In the genomic region with DNA sequence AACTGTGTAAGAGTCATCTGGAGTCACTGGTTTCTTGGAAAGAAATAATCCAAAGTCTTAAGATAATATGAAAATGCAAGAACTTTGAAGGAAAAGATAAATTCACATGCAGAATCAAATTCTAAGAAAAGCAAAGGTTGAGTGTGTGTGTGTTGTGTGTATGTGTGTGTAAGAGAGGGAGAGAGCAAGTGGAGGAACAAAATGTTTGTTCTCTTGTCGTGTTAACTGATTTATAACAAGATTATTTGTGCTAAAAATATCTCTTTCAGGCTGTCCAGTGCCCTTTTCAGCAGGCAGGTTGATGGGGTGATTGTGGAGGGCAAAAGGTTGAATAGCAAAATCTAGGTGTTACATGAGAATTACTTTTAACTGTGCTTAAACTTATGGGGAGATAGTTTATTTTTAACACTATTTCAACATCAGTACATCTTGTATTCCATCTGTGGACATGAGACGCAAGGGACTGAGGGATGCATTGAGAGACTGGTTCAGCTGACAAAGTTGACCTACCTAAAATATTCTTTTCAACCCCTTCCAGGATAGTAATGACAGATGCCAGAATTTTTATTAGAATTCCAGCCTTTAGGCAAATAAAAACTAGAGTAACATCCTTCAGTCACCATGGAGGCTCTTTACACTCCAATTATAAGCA, we compare ENCODE assay signal across 13 cellular contexts.
DNase-seq lines count a peak whose midpoint lies in the region; ATAC-seq and TF ChIP-seq lines count a peak whose summit lies in the region.
"Had no signal": no experiment of that assay in that cellular context is flagged by ENCODE, and none has a peak within 500 bp of the region (broad histone marks: within the 10 kb centered on the region; RNA-seq: fewer than 3 reads in every experiment).

No MANE protein-coding gene starts in this region.

- H3K27ac ChIP-seq in esophagus muscularis mucosa (replicated peaks in 1 of 4) (peak overlapping the region; percentile 64 to 81 (median 78)), parathyroid adenoma (peak overlapping the region; percentile 90), gastrocnemius medialis (peak overlapping the region; percentile 66 to 87 (median 72)), uterus (peak overlapping the region; percentile 88 to 90), mesendoderm (ENCODE audit: low read depth, low read length) (no peak overlapping the region)
- H3K27ac ChIP-seq: A549, BLaER1 had no signal

- H2BK120ac ChIP-seq in mesendoderm (ENCODE audit: low read depth, low read length) = no peak overlapping the region

- TF ChIP-seq CTCF in esophagus muscularis mucosa (IDR thresholded peaks at IDR 0.05) (no peak), parathyroid adenoma (IDR thresholded peaks at IDR 0.05) (no peak), gastrocnemius medialis (IDR thresholded peaks at IDR 0.05 in 4 of 5, conservative IDR thresholded peaks at IDR 0.05 in 1 of 5) (no peak), uterus (IDR thresholded peaks at IDR 0.05) (no peak)

- WGBS in esophagus muscularis mucosa = 69% methylated on average over 2 of the region's 2 CpGs
- WGBS in mesendoderm (ENCODE audit: extremely low coverage, insufficient coverage, low lambda C conversion rate) = 100% methylated on average over 1 of the region's 2 CpGs

- in situ Hi-C loops in gastrocnemius medialis (cut with MboI; ENCODE audit: low sequenced_read_pairs in 4 of 4) = no loop called here

- H3K9ac ChIP-seq in parathyroid adenoma (peak overlapping the region; percentile 31), mesendoderm (ENCODE audit: low read length) (no peak overlapping the region)
- H3K9ac ChIP-seq: BLaER1 had no signal

- H3K9me3 ChIP-seq in esophagus muscularis mucosa = no peaks in the 10 kb centered on the region
- H3K9me3 ChIP-seq in parathyroid adenoma (ENCODE audit: control insufficient read depth, low read length) = no peaks in the 10 kb centered on the region
- no peaks in the 10 kb centered on the region for H3K9me3 ChIP-seq in gastrocnemius medialis
- no peaks in the 10 kb centered on the region for H3K9me3 ChIP-seq in uterus
- H3K9me3 ChIP-seq: A549, BLaER1 had no signal

- no peak overlapping the region for H4K8ac ChIP-seq in mesendoderm (ENCODE audit: low read depth, low read length)

- H3K79me2 ChIP-seq in parathyroid adenoma = no peaks in the 10 kb centered on the region
- no peaks in the 10 kb centered on the region for H3K79me2 ChIP-seq in mesendoderm (ENCODE audit: control insufficient read depth, insufficient read depth, low read length)

- H4K5ac ChIP-seq in mesendoderm (ENCODE audit: low read length) = no peak overlapping the region

- H3K23ac ChIP-seq in mesendoderm (ENCODE audit: low read length) = no peak overlapping the region

- no peak for TF ChIP-seq POLR2A in esophagus muscularis mucosa (IDR thresholded peaks at IDR 0.05; ENCODE audit: low read depth)
- no peak for TF ChIP-seq POLR2A in gastrocnemius medialis (IDR thresholded peaks at IDR 0.05)
- no peak for TF ChIP-seq POLR2A in uterus (IDR thresholded peaks at IDR 0.05)

- intact Hi-C loops in esophagus muscularis mucosa (cut with DNase I) = no loop called here
- intact Hi-C loops in gastrocnemius medialis (cut with DNase I; ENCODE audit: low total_unique reads) = no loop called here
- intact Hi-C loops in uterus (cut with DNase I; ENCODE audit: low total_unique reads) = no loop called here

- H3K4me3 ChIP-seq in esophagus muscularis mucosa (no peak overlapping the region), parathyroid adenoma (ENCODE audit: low read depth, low read length) (no peak overlapping the region), gastrocnemius medialis (no peak overlapping the region), uterus (no peak overlapping the region), mesendoderm (ENCODE audit: low read length) (no peak overlapping the region)
- H3K4me3 ChIP-seq: A549, BLaER1, GM12878 had no signal

- ATAC-seq in gastrocnemius medialis = peak; percentile 90 to 93
- ATAC-seq: A549, GM12878, HCT116 had no signal

- no peaks in the 10 kb centered on the region for H3K27me3 ChIP-seq in esophagus muscularis mucosa
- H3K27me3 ChIP-seq in parathyroid adenoma (ENCODE audit: control insufficient read depth, insufficient read depth, low read length) = no peaks in the 10 kb centered on the region
- no peaks in the 10 kb centered on the region for H3K27me3 ChIP-seq in gastrocnemius medialis
- no peaks in the 10 kb centered on the region for H3K27me3 ChIP-seq in uterus
- H3K27me3 ChIP-seq in mesendoderm (ENCODE audit: insufficient read depth, low read length, poor library complexity) = no peaks in the 10 kb centered on the region
- H3K27me3 ChIP-seq: BLaER1 had no signal

- no peaks in the 10 kb centered on the region for H3K79me1 ChIP-seq in mesendoderm (ENCODE audit: low read length)

- H3K4ac ChIP-seq in mesendoderm (ENCODE audit: low read depth, low read length) = no peak overlapping the region

- no peak overlapping the region for H2BK5ac ChIP-seq in mesendoderm (ENCODE audit: low read length)

- no peaks in the 10 kb centered on the region for H3K36me3 ChIP-seq in esophagus muscularis mucosa
- no peaks in the 10 kb centered on the region for H3K36me3 ChIP-seq in parathyroid adenoma (ENCODE audit: control insufficient read depth, insufficient read depth, low read length)
- no peaks in the 10 kb centered on the region for H3K36me3 ChIP-seq in gastrocnemius medialis
- no peaks in the 10 kb centered on the region for H3K36me3 ChIP-seq in uterus
- H3K36me3 ChIP-seq in mesendoderm (ENCODE audit: control insufficient read depth, insufficient read depth, low read length) = no peaks in the 10 kb centered on the region
- H3K36me3 ChIP-seq: BLaER1 had no signal

- no peak overlapping the region for H3K56ac ChIP-seq in mesendoderm (ENCODE audit: low read length)

- no peak overlapping the region for H2BK15ac ChIP-seq in mesendoderm (replicated peaks; ENCODE audit: low read depth)

- peak overlapping the region; percentile 72 for H2AFZ ChIP-seq in parathyroid adenoma

- H3K4me2 ChIP-seq in parathyroid adenoma (ENCODE audit: low read length) = peak overlapping the region; percentile 37
- no peak overlapping the region for H3K4me2 ChIP-seq in mesendoderm (ENCODE audit: low read length)
- H3K4me2 ChIP-seq: A549, BLaER1 had no signal

- DNase-seq in esophagus muscularis mucosa (ENCODE audit: extremely low spot score) (no peak), gastrocnemius medialis (peak; percentile 21 to 24), uterus (no peak), AG08395 (ENCODE audit: low spot score) (no peak), DMS 273 treated with DMSO at 0.1 percent for 48 hours (lab: John Stamatoyannopoulos, UW) (no peak), mesendoderm (no peak)
- DNase-seq: AML-193; CD4-positive, CD25-positive, alpha-beta regulatory T cell had no signal

- H2AK5ac ChIP-seq in mesendoderm (ENCODE audit: low read length) = no peak overlapping the region

- no peak overlapping the region for H3K18ac ChIP-seq in mesendoderm (ENCODE audit: low read length)

- no peak for TF ChIP-seq EP300 in esophagus muscularis mucosa (IDR thresholded peaks at IDR 0.05)

- H3K4me1 ChIP-seq in esophagus muscularis mucosa (peaks cover 9 to 33% (median 30%) of the 10 kb centered on the region in 4 donors), parathyroid adenoma (peaks cover 41% of the 10 kb centered on the region), gastrocnemius medialis (peaks cover 14 to 24% of the 10 kb centered on the region in 2 donors), uterus (no peaks in the 10 kb centered on the region), mesendoderm (ENCODE audit: control insufficient read depth, low read depth, low read length) (no peaks in the 10 kb centered on the region)
- H3K4me1 ChIP-seq: A549 had no signal

Comparison
In these comparisons a context has a peak if more than half of its experiments do, and no peak if none do; other contexts are left out.
1. DNase-seq: peak in gastrocnemius medialis (2 of 2); none in esophagus muscularis mucosa (single experiment), uterus (0 of 2), AG08395 (single experiment), DMS 273 treated with DMSO at 0.1 percent for 48 hours (single experiment) and mesendoderm (single experiment).